ENCODE assay signal across 9 cellular contexts in genomic region chr5:111755264-111755941, GRCh38. TPM values are rescaled to one million over a fixed set of nuclear protein-coding genes. Genes with fewer than 3 reads are reported as not detected.
A peak's percentile ranks its signal among the peaks of the same experiment; 100 is the strongest.
DNase-seq lines count a peak whose midpoint lies in the region; ATAC-seq and TF ChIP-seq lines count a peak whose summit lies in the region.
"Had no signal": no experiment of that assay in that cellular context is flagged by ENCODE, and none has a peak within 500 bp of the region (broad histone marks: within the 10 kb centered on the region; RNA-seq: fewer than 3 reads in every experiment).

No MANE protein-coding gene starts in this region.

- no peaks in the 10 kb centered on the region for H3K9me3 Mint-ChIP-seq in naive B cell
- H3K9me3 Mint-ChIP-seq in CD4-positive, alpha-beta memory T cell, result no peaks in the 10 kb centered on the region

- H3K27ac ChIP-seq in CD4-positive, alpha-beta memory T cell (ENCODE audit: low read depth, low read length), result no peak overlapping the region

- ATAC-seq in naive B cell (ENCODE audit: low read depth in 2 of 2) (no peak), HG03342 (IDR thresholded peaks at IDR 0.05; ENCODE audit: unreplicated experiment) (no peak)

- peak overlapping the region in 6 of 8 donors; percentile 25 to 95 (median 90) for H3K4me3 Mint-ChIP-seq in naive B cell
- peak overlapping the region in 1 of 8 donors; percentile 16 for H3K4me3 Mint-ChIP-seq in CD4-positive, alpha-beta memory T cell

- H3K36me3 ChIP-seq in BJ (ENCODE audit: control insufficient read depth, insufficient read depth, low read length), result no peaks in the 10 kb centered on the region; the same call in none of the 2 replicates
- no peaks in the 10 kb centered on the region for H3K36me3 ChIP-seq in CD4-positive, alpha-beta memory T cell (ENCODE audit: insufficient read depth, low read length)

- DNase-seq in BJ (ENCODE audit: low read depth), result no peak
- no peak for DNase-seq in Jurkat, Clone E6-1 (ENCODE audit: low read depth, low spot score)
- peak; percentile 50 for DNase-seq in cerebellar cortex (ENCODE audit: low spot score)
- DNase-seq in naive B cell, result no peak
- DNase-seq in CD4-positive, alpha-beta memory T cell, result no peak
- no peak for DNase-seq in COR-L47 (lab: John Stamatoyannopoulos, UW)
- no peak for DNase-seq in NCI-H2107 (lab: John Stamatoyannopoulos, UW)
- DNase-seq: activated T-cell treated with anti-CD3 and anti-CD28 coated beads, Interleukin-2, amount 50 U/mL, for 1 hour had no signal

- intact Hi-C loops in CD4-positive, alpha-beta memory T cell (cut with micrococcal nuclease), result loop anchor here (5.0 kb wide), 1 partner anchor 407 kb away; no protein-coding TSS in a partner anchor

- no peaks in the 10 kb centered on the region for H3K36me3 Mint-ChIP-seq in naive B cell
- peaks cover 0 to 1% of the 10 kb centered on the region in 2 donors for H3K36me3 Mint-ChIP-seq in CD4-positive, alpha-beta memory T cell

- no peaks in the 10 kb centered on the region for H3K27me3 ChIP-seq in BJ (ENCODE audit: control insufficient read depth, insufficient read depth, low read length)
- H3K27me3 ChIP-seq in CD4-positive, alpha-beta memory T cell (ENCODE audit: insufficient read depth, low read length), result no peaks in the 10 kb centered on the region

- peak overlapping the region in 1 of 6 donors; percentile 41 for H3K27ac Mint-ChIP-seq in naive B cell
- no peak overlapping the region for H3K27ac Mint-ChIP-seq in CD4-positive, alpha-beta memory T cell

- H3K4me1 ChIP-seq in CD4-positive, alpha-beta memory T cell (ENCODE audit: insufficient read depth, low read length), result no peaks in the 10 kb centered on the region

- CTCF ChIA-PET in BJ (lab: Yijun Ruan, JAX), result interaction anchor here (1.1 to 2.6 kb wide), 3 partner anchors 205 to 420 kb away, joined by 3 to 11 read pairs (median 6); no protein-coding TSS in a partner anchor
- CTCF ChIA-PET in CD4-positive, alpha-beta memory T cell (lab: Charles Lee; ENCODE audit: partially characterized antibody), result no interaction called here

- TF ChIP-seq CTCF in BJ (IDR thresholded peaks at IDR 0.05; ENCODE audit: insufficient read depth, low read depth, low read length), result no peak

- no peaks in the 10 kb centered on the region for H3K9me3 ChIP-seq in CD4-positive, alpha-beta memory T cell (ENCODE audit: control insufficient read depth in 1 of 2, low read length in 2 of 2)

- peak overlapping the region; percentile 73 for H3K4me3 ChIP-seq in BJ (ENCODE audit: low read depth, low read length)
- peak overlapping the region; percentile 88 for H3K4me3 ChIP-seq in Jurkat, Clone E6-1 (ENCODE audit: low read length)
- no peak overlapping the region for H3K4me3 ChIP-seq in CD4-positive, alpha-beta memory T cell (ENCODE audit: low read length in 2 of 2)

- H3K27me3 Mint-ChIP-seq in naive B cell, result no peaks in the 10 kb centered on the region
- peaks cover 5 to 6% of the 10 kb centered on the region in 2 donors for H3K27me3 Mint-ChIP-seq in CD4-positive, alpha-beta memory T cell

- peaks cover 17 to 30% (median 20%) of the 10 kb centered on the region in 3 donors for H3K4me1 Mint-ChIP-seq in naive B cell
- peaks cover 6 to 12% (median 8%) of the 10 kb centered on the region in 4 donors for H3K4me1 Mint-ChIP-seq in CD4-positive, alpha-beta memory T cell

- POLR2A ChIA-PET in BJ (lab: Charles Lee), result interaction anchor here (0.6 to 1.2 kb wide), 3 partner anchors 11 to 205 kb away, joined by 3 to 5 read pairs (median 4); no protein-coding TSS in a partner anchor
- POLR2A ChIA-PET in CD4-positive, alpha-beta memory T cell (lab: Charles Lee; ENCODE audit: partially characterized antibody), result no interaction called here

RNA-seq across cellular contexts. Expression of gene NREP, which starts 1.6 kb away (rescaled TPM):
- 387 and 609 TPM in 2 replicates for polyA plus RNA-seq in BJ (2011; rRNA removed)
- polyA minus RNA-seq in BJ (2011; rRNA and poly(A)+ RNA removed), result 227 and 255 TPM in 2 replicates
- 86.2 TPM for polyA plus RNA-seq in Jurkat, Clone E6-1 (2012; ENCODE audit: insufficient read depth, insufficient read length)
- polyA plus RNA-seq in naive B cell (ENCODE audit: low read depth in 6 of 6), result 10 to 100 TPM; 13.1 to 22.1 (median 19.1) TPM
- under 1 TPM; 0.36 to 0.41 TPM for total RNA-seq in CD4-positive, alpha-beta memory T cell
- under 1 TPM; 0.25 to 0.80 TPM for polyA plus RNA-seq in CD4-positive, alpha-beta memory T cell

Comparison
In these comparisons a context has a peak if more than half of its experiments do, and no peak if none do; other contexts are left out.
1. H3K4me3 ChIP-seq: peak in BJ (single experiment) and Jurkat, Clone E6-1 (single experiment); none in CD4-positive, alpha-beta memory T cell (0 of 2).
2. RNA of gene NREP, which starts 1.6 kb away (polyA plus RNA-seq): 387 to 609 TPM in BJ; 13.1 to 22.1 TPM in naive B cell and 0.25 to 0.80 TPM in CD4-positive, alpha-beta memory T cell; every median in the first group is over 10 times any median in the second.